In the genomic region with DNA sequence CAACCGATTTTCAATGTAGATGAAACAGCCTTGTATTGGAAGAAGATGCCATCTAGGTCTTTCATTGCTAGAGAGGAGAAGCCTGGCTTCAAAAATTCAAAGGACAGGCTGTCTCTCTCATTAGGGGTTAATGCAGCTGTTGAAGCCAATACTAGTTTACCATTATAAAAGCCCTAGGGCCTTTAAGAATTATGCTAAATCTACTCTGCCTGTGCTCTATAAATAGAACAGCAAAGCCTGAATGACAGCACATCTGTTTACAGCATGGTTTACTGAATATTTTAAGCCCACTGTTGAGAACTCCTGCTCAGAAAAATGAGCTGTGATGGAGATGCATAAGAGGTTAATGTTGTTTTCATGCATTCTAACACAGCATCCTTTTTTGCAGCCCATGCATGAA, we compare ENCODE assay signal across 35 cellular contexts.
"Had no signal": no experiment of that assay in that cellular context is flagged by ENCODE, and none has a peak within 500 bp of the region (broad histone marks: within the 10 kb centered on the region; RNA-seq: fewer than 3 reads in every experiment).

No MANE protein-coding gene starts in this region.

- H3K4me2 ChIP-seq: KMS-11 had no signal

- H3K9ac ChIP-seq: KMS-11 had no signal

- DNase-seq: Kasumi-1, KBM-7, KG1, MG63, MM.1S, MV-4-11, NCI-H1048, NCI-H1092, NCI-H1092 treated with DMSO at 0.1 percent for 48 hours, NCI-H1105, NCI-H1105 treated with DMSO at 0.1 percent for 48 hours, NCI-H1417, NCI-H1417 treated with DMSO at 0.1 percent for 48 hours, NCI-H1436, NCI-H1436 treated with DMSO at 0.1 percent for 48 hours, NCI-H146, NCI-H1694, NCI-H1694 treated with DMSO at 0.1 percent for 48 hours, NCI-H187, NCI-H187 treated with DMSO at 0.1 percent for 48 hours, NCI-H1930, NCI-H2029, NCI-H2029 treated with DMSO at 0.1 percent for 48 hours, NCI-H2081, NCI-H2081 treated with DMSO at 0.1 percent for 48 hours, NCI-H2107, NCI-H2171, NCI-H2171 treated with DMSO at 0.1 percent for 48 hours, NCI-H2227 treated with DMSO at 0.1 percent for 48 hours, NCI-H226, NCI-H345, NCI-H446, NCI-H446 treated with DMSO at 0.1 percent for 48 hours, NCI-H510A had no signal

- H3K27me3 ChIP-seq: MG63 had no signal

- H3K4me3 ChIP-seq: MG63 had no signal

- H3K36me3 ChIP-seq: MG63 had no signal

- H3K27ac ChIP-seq: KMS-11 had no signal
